16 cellular contexts compared by ENCODE assay signal in genomic region chr12:91810531-91810930, GRCh38.
DNase-seq lines count a peak whose midpoint lies in the region; ATAC-seq and TF ChIP-seq lines count a peak whose summit lies in the region.
"Had no signal": no experiment of that assay in that cellular context is flagged by ENCODE, and none has a peak within 500 bp of the region (broad histone marks: within the 10 kb centered on the region; RNA-seq: fewer than 3 reads in every experiment).

No MANE protein-coding gene starts in this region.

- H3K4me1 Mint-ChIP-seq in activated naive CD8-positive, alpha-beta T cell (ENCODE audit: low read depth), result peaks cover 33% of the 10 kb centered on the region
- peaks cover 19% of the 10 kb centered on the region for H3K4me1 Mint-ChIP-seq in activated naive CD8-positive, alpha-beta T cell treated with anti-CD3 and anti-CD28 coated beads for 36 hours
- H3K4me1 Mint-ChIP-seq in central memory CD8-positive, alpha-beta T cell, result peaks cover 10% of the 10 kb centered on the region
- H3K4me1 Mint-ChIP-seq: GM23338 had no signal

- 80 to 92% (median 89%) methylated on average over 3 of the region's 3 CpGs for WGBS in stomach, 5 donors

- no peak for DNase-seq in activated naive CD8-positive, alpha-beta T cell treated with anti-CD3 and anti-CD28 coated beads for 36 hours
- DNase-seq in central memory CD8-positive, alpha-beta T cell (ENCODE audit: low spot score in 2 of 2), result no peak
- DNase-seq in stomach, result no peak
- no peak for DNase-seq in sciatic nerve (ENCODE audit: low spot score)
- DNase-seq: ACHN, Caco-2, DND-41, GDM1, H7, KG1 had no signal

- H3K9me3 Mint-ChIP-seq in activated naive CD8-positive, alpha-beta T cell (ENCODE audit: low read depth), result peaks cover 37% of the 10 kb centered on the region
- H3K9me3 Mint-ChIP-seq in activated naive CD8-positive, alpha-beta T cell treated with anti-CD3 and anti-CD28 coated beads for 36 hours, result peaks cover 47% of the 10 kb centered on the region
- H3K9me3 Mint-ChIP-seq in central memory CD8-positive, alpha-beta T cell, result peaks cover 16% of the 10 kb centered on the region

- no peaks in the 10 kb centered on the region for H3K36me3 ChIP-seq in stomach
- H3K36me3 ChIP-seq: BLaER1 treated with 17β-estradiol and CSF1 and Interleukin-3, amounts not matched to agents 10 nM and 100 nM had no signal

- no peak overlapping the region for H3K27ac ChIP-seq in stomach
- H3K27ac ChIP-seq: BLaER1 treated with 17β-estradiol and CSF1 and Interleukin-3, amounts not matched to agents 10 nM and 100 nM had no signal

- no peak for TF ChIP-seq POLR2A in stomach (IDR thresholded peaks at IDR 0.05)

- no peak overlapping the region for H3K4me3 ChIP-seq in stomach
- H3K4me3 ChIP-seq: BLaER1 treated with 17β-estradiol and CSF1 and Interleukin-3, amounts not matched to agents 10 nM and 100 nM; GM23338 had no signal

- peak overlapping the region; percentile 48 for H3K27ac Mint-ChIP-seq in activated naive CD8-positive, alpha-beta T cell
- no peak overlapping the region for H3K27ac Mint-ChIP-seq in activated naive CD8-positive, alpha-beta T cell treated with anti-CD3 and anti-CD28 coated beads for 36 hours
- peak overlapping the region; percentile 53 for H3K27ac Mint-ChIP-seq in central memory CD8-positive, alpha-beta T cell (ENCODE audit: low read depth)
- H3K27ac Mint-ChIP-seq: GM23338 had no signal

- intact Hi-C loops in stomach (cut with DNase I; ENCODE audit: low total_unique reads) (loop anchor here (10.0 kb wide), 1 partner anchor 334 kb away; the partner anchor contains the start of gene BTG1), sciatic nerve (cut with DNase I) (no loop called here)

- H3K27me3 Mint-ChIP-seq in activated naive CD8-positive, alpha-beta T cell, result no peaks in the 10 kb centered on the region
- no peaks in the 10 kb centered on the region for H3K27me3 Mint-ChIP-seq in activated naive CD8-positive, alpha-beta T cell treated with anti-CD3 and anti-CD28 coated beads for 36 hours
- H3K27me3 Mint-ChIP-seq in central memory CD8-positive, alpha-beta T cell, result no peaks in the 10 kb centered on the region
- H3K27me3 Mint-ChIP-seq: IgD-negative memory B cell had no signal

- ATAC-seq in GM18867 (IDR thresholded peaks at IDR 0.05; ENCODE audit: unreplicated experiment) (peak; percentile 41), sciatic nerve (no peak), HG02938 (IDR thresholded peaks at IDR 0.05; ENCODE audit: unreplicated experiment) (no peak)
- no peak for ATAC-seq in central memory CD8-positive, alpha-beta T cell (replicated peaks; ENCODE audit: extremely low read depth, poor library complexity, severe bottlenecking)
- ATAC-seq: GM23338 had no signal

- no peak for TF ChIP-seq EP300 in stomach (IDR thresholded peaks at IDR 0.05)

- H3K4me3 Mint-ChIP-seq in activated naive CD8-positive, alpha-beta T cell, result no peak overlapping the region
- H3K4me3 Mint-ChIP-seq in activated naive CD8-positive, alpha-beta T cell treated with anti-CD3 and anti-CD28 coated beads for 36 hours, result no peak overlapping the region
- H3K4me3 Mint-ChIP-seq in central memory CD8-positive, alpha-beta T cell, result no peak overlapping the region
- H3K4me3 Mint-ChIP-seq: GM23338, IgD-negative memory B cell had no signal

- H3K36me3 Mint-ChIP-seq in activated naive CD8-positive, alpha-beta T cell, result peaks cover 45% of the 10 kb centered on the region
- peaks cover 19% of the 10 kb centered on the region for H3K36me3 Mint-ChIP-seq in activated naive CD8-positive, alpha-beta T cell treated with anti-CD3 and anti-CD28 coated beads for 36 hours
- no peaks in the 10 kb centered on the region for H3K36me3 Mint-ChIP-seq in central memory CD8-positive, alpha-beta T cell (ENCODE audit: insufficient read depth)

- peaks cover 0 to 26% (median 9%) of the 10 kb centered on the region in 4 donors for H3K9me3 ChIP-seq in stomach

- no peaks in the 10 kb centered on the region for H3K27me3 ChIP-seq in stomach
- H3K27me3 ChIP-seq: BLaER1 treated with 17β-estradiol and CSF1 and Interleukin-3, amounts not matched to agents 10 nM and 100 nM had no signal

- H3K4me1 ChIP-seq in stomach, result peaks cover 0 to 4% (median 0%) of the 10 kb centered on the region in 4 donors
- H3K4me1 ChIP-seq: BLaER1 treated with 17β-estradiol and CSF1 and Interleukin-3, amounts not matched to agents 10 nM and 100 nM; Caco-2 had no signal

- no peak for TF ChIP-seq CTCF in stomach (IDR thresholded peaks at IDR 0.05)
